Comparison of ENCODE assay signal across 1 cellular context in genomic region chr20:63653974-63654680, GRCh38.
A peak's percentile ranks its signal among the peaks of the same experiment; 100 is the strongest.
TF ChIP-seq lines count a peak whose summit lies in the region.

No MANE protein-coding gene starts in this region.

TF ChIP-seq in HepG2, 621 proteins besides CTCF, POLR2A, EP300 and RAD21 (continued from another document and continues in another):
- TF ChIP-seq ZNF264 (CRISPR knock-in tag; IDR thresholded peaks at IDR 0.05) (no peak), RORA (CRISPR knock-in tag; IDR thresholded peaks at IDR 0.05) (no peak), HOXA3 (CRISPR knock-in tag; IDR thresholded peaks at IDR 0.05) (0 out of 2 replicates have a peak, but pooled peaks have one; percentile 3), MIER3 (CRISPR knock-in tag; IDR thresholded peaks at IDR 0.05; ENCODE audit: borderline replicate concordance) (no peak), SP1 (IDR thresholded peaks at IDR 0.05) (no peak), SP1 (CRISPR knock-in tag; IDR thresholded peaks at IDR 0.05) (no peak), PRPF4 (IDR thresholded peaks at IDR 0.05; ENCODE audit: low read depth, low read length, poor library complexity, severe bottlenecking) (no peak), RERE (CRISPR knock-in tag; IDR thresholded peaks at IDR 0.05; ENCODE audit: low read depth) (no peak), HNF4G (IDR thresholded peaks at IDR 0.05; ENCODE audit: borderline replicate concordance, low read depth, low read length) (no peak), HNF4G (CRISPR knock-in tag; IDR thresholded peaks at IDR 0.05; ENCODE audit: borderline replicate concordance, low read depth) (no peak), MTA1 (CRISPR knock-in tag; IDR thresholded peaks at IDR 0.05; ENCODE audit: borderline replicate concordance) (no peak), ELF3 (CRISPR knock-in tag; IDR thresholded peaks at IDR 0.05) (no peak), BCL3 (CRISPR knock-in tag; IDR thresholded peaks at IDR 0.05) (no peak), CREB1 (IDR thresholded peaks at IDR 0.05) (no peak), CREB1 (CRISPR knock-in tag; IDR thresholded peaks at IDR 0.05) (no peak), FIP1L1 (IDR thresholded peaks at IDR 0.05; ENCODE audit: borderline replicate concordance, insufficient read depth, low read depth, low read length) (no peak), SMAD1 (CRISPR knock-in tag; IDR thresholded peaks at IDR 0.05; ENCODE audit: borderline replicate concordance, low read depth) (no peak), MXD3 (CRISPR knock-in tag; IDR thresholded peaks at IDR 0.05) (0 out of 2 replicates have a peak, but pooled peaks have one; percentile 56), ZNF367 (CRISPR knock-in tag; IDR thresholded peaks at IDR 0.05; ENCODE audit: borderline replicate concordance) (no peak), ATF5 (CRISPR knock-in tag; IDR thresholded peaks at IDR 0.05; ENCODE audit: low read depth) (no peak), BCLAF1 (IDR thresholded peaks at IDR 0.05) (no peak), DNMT3B (CRISPR knock-in tag; conservative IDR thresholded peaks at IDR 0.05) (no peak), FOSL1 (CRISPR knock-in tag; IDR thresholded peaks at IDR 0.05; ENCODE audit: borderline replicate concordance) (no peak), CSRNP1 (CRISPR knock-in tag; IDR thresholded peaks at IDR 0.05) (0 out of 2 replicates have a peak, but pooled peaks have one; percentile 0), HNRNPLL (IDR thresholded peaks at IDR 0.05; ENCODE audit: low read depth, low read length, poor library complexity, severe bottlenecking) (no peak), NR2F2 (IDR thresholded peaks at IDR 0.05; ENCODE audit: borderline replicate concordance, low read depth) (no peak), ZNF552 (CRISPR knock-in tag; IDR thresholded peaks at IDR 0.05; ENCODE audit: borderline replicate concordance) (no peak), DPF2 (CRISPR knock-in tag; IDR thresholded peaks at IDR 0.05; ENCODE audit: borderline replicate concordance, low read depth) (no peak), ZNF296 (CRISPR knock-in tag; conservative IDR thresholded peaks at IDR 0.05) (no peak), GPN1 (CRISPR knock-in tag; IDR thresholded peaks at IDR 0.05; ENCODE audit: borderline replicate concordance) (no peak), CAMTA2 (CRISPR knock-in tag; IDR thresholded peaks at IDR 0.05; ENCODE audit: borderline replicate concordance) (no peak), ZNF672 (CRISPR knock-in tag; IDR thresholded peaks at IDR 0.05) (no peak), MATR3 (CRISPR knock-in tag; IDR thresholded peaks at IDR 0.05) (no peak), HIC2 (CRISPR knock-in tag; IDR thresholded peaks at IDR 0.05; ENCODE audit: low read depth) (peak; percentile 58; the same call in 1 of the 2 replicates), HOXD1 (CRISPR knock-in tag; IDR thresholded peaks at IDR 0.05) (0 out of 2 replicates have a peak, but pooled peaks have one; percentile 15), PCBP2 (optimal IDR thresholded peaks at IDR 0.05; ENCODE audit: low read depth, low read length, poor library complexity, severe bottlenecking) (no peak), THAP11 (CRISPR knock-in tag; IDR thresholded peaks at IDR 0.05) (no peak), SOX6 (IDR thresholded peaks at IDR 0.05) (no peak), SOX6 (CRISPR knock-in tag; IDR thresholded peaks at IDR 0.05) (no peak), ZNF18 (CRISPR knock-in tag; IDR thresholded peaks at IDR 0.05; ENCODE audit: insufficient replicate concordance) (no peak), TGIF2 (CRISPR knock-in tag; IDR thresholded peaks at IDR 0.05) (no peak), FOXO4 (CRISPR knock-in tag; conservative IDR thresholded peaks at IDR 0.05) (no peak), HMG20B (CRISPR knock-in tag; conservative IDR thresholded peaks at IDR 0.05) (no peak), ZNF34 (CRISPR knock-in tag; IDR thresholded peaks at IDR 0.05; ENCODE audit: borderline replicate concordance) (no peak), KDM1A (CRISPR knock-in tag; IDR thresholded peaks at IDR 0.05) (no peak)
